Comparison of ENCODE assay signal across 15 cellular contexts in genomic region chr5:151637676-151638075, GRCh38. TPM values are rescaled to one million over a fixed set of nuclear protein-coding genes. Genes with fewer than 3 reads are reported as not detected.
"Had no signal": no experiment of that assay in that cellular context is flagged by ENCODE, and none has a peak within 500 bp of the region (broad histone marks: within the 10 kb centered on the region; RNA-seq: fewer than 3 reads in every experiment).

No MANE protein-coding gene starts in this region.

- H3K36me3 Mint-ChIP-seq: activated CD4-positive, alpha-beta memory T cell treated with anti-CD3 and anti-CD28 coated beads for 36 hours; activated naive CD8-positive, alpha-beta T cell treated with anti-CD3 and anti-CD28 coated beads for 36 hours; natural killer cell; stimulated activated memory B cell treated with anti-CD40 and anti-IgM and Interleukin-4, amounts not matched to agents 10 μg/mL and 1 μg/mL and 100 μg/mL, for 72 hours; type B pancreatic cell had no signal

- H3K4me3 ChIP-seq: lung, spleen had no signal

- ATAC-seq: activated T-cell treated with anti-CD3 and anti-CD28 coated beads, Interleukin-2, amount 50 U/mL, for 72 hours; natural killer cell; sciatic nerve; stimulated activated memory B cell treated with anti-CD40 and anti-IgM and Interleukin-4, amounts not matched to agents 10 μg/mL and 1 μg/mL and 100 μg/mL, for 72 hours had no signal

- H3K36me3 ChIP-seq: spleen had no signal

- H3K9me3 ChIP-seq: spleen had no signal

- H3K4me1 Mint-ChIP-seq: natural killer cell; stimulated activated memory B cell treated with anti-CD40 and anti-IgM and Interleukin-4, amounts not matched to agents 10 μg/mL and 1 μg/mL and 100 μg/mL, for 72 hours had no signal

- DNase-seq: activated CD4-positive, alpha-beta memory T cell treated with anti-CD3 and anti-CD28 coated beads for 36 hours; activated gamma-delta T cell treated with Interleukin-2 at 50 U/mL for 16 hours; activated naive CD8-positive, alpha-beta T cell treated with anti-CD3 and anti-CD28 coated beads for 36 hours; activated T-cell treated with anti-CD3 and anti-CD28 coated beads, Interleukin-2, amount 50 U/mL, for 72 hours; aorta; hypothalamus; left cardiac atrium; natural killer cell; spleen; stimulated activated CD4-positive, alpha-beta T cell treated with anti-CD3 and anti-CD28 coated beads, Interleukin-1b, Interleukin-23, amount 100 ng/mL, for 48 hours had no signal

- H3K27me3 Mint-ChIP-seq: activated naive CD8-positive, alpha-beta T cell treated with anti-CD3 and anti-CD28 coated beads for 36 hours had no signal

- H3K4me3 Mint-ChIP-seq: activated CD4-positive, alpha-beta memory T cell treated with anti-CD3 and anti-CD28 coated beads for 36 hours; activated naive CD8-positive, alpha-beta T cell treated with anti-CD3 and anti-CD28 coated beads for 36 hours; activated T-cell treated with anti-CD3 and anti-CD28 coated beads, Interleukin-2, amount 50 U/mL, for 72 hours; natural killer cell; stimulated activated memory B cell treated with anti-CD40 and anti-IgM and Interleukin-4, amounts not matched to agents 10 μg/mL and 1 μg/mL and 100 μg/mL, for 72 hours; type B pancreatic cell had no signal

- H3K27ac Mint-ChIP-seq: activated CD4-positive, alpha-beta memory T cell treated with anti-CD3 and anti-CD28 coated beads for 36 hours; activated naive CD8-positive, alpha-beta T cell treated with anti-CD3 and anti-CD28 coated beads for 36 hours; activated T-cell treated with anti-CD3 and anti-CD28 coated beads, Interleukin-2, amount 50 U/mL, for 72 hours; natural killer cell; stimulated activated memory B cell treated with anti-CD40 and anti-IgM and Interleukin-4, amounts not matched to agents 10 μg/mL and 1 μg/mL and 100 μg/mL, for 72 hours; type B pancreatic cell had no signal

- H3K9me3 Mint-ChIP-seq: activated CD4-positive, alpha-beta memory T cell treated with anti-CD3 and anti-CD28 coated beads for 36 hours; activated T-cell treated with anti-CD3 and anti-CD28 coated beads, Interleukin-2, amount 50 U/mL, for 72 hours; natural killer cell; stimulated activated memory B cell treated with anti-CD40 and anti-IgM and Interleukin-4, amounts not matched to agents 10 μg/mL and 1 μg/mL and 100 μg/mL, for 72 hours; type B pancreatic cell had no signal

- H3K27ac ChIP-seq: spleen had no signal

RNA-seq across cellular contexts. Expression of gene FAT2, which starts 46.5 kb away (rescaled TPM):
- total RNA-seq: activated CD4-positive, alpha-beta memory T cell treated with anti-CD3 and anti-CD28 coated beads for 36 hours; activated naive CD8-positive, alpha-beta T cell treated with anti-CD3 and anti-CD28 coated beads for 36 hours; activated T-cell treated with anti-CD3 and anti-CD28 coated beads, Interleukin-2, amount 50 U/mL, for 72 hours; endothelial cell of umbilical vein; natural killer cell had no signal

RNA-seq across cellular contexts. Expression of gene SPARC, which starts 49.0 kb away (rescaled TPM):
- total RNA-seq: activated CD4-positive, alpha-beta memory T cell treated with anti-CD3 and anti-CD28 coated beads for 36 hours; activated T-cell treated with anti-CD3 and anti-CD28 coated beads, Interleukin-2, amount 50 U/mL, for 72 hours had no signal
